In genomic region chr3:99172736-99173657, GRCh38 we compare ENCODE assay signal across 8 cellular contexts.
DNase-seq lines count a peak whose midpoint lies in the region; ATAC-seq and TF ChIP-seq lines count a peak whose summit lies in the region.

No MANE protein-coding gene starts in this region.

- H3K36me3 ChIP-seq in adrenal gland (replicated peaks in 1 of 2) (no peaks in the 10 kb centered on the region), iPS DF 6.9 (ENCODE audit: control insufficient read depth, insufficient read depth, low read length) (no peaks in the 10 kb centered on the region)

- H3K36me3 Mint-ChIP-seq in stimulated activated memory B cell treated with anti-CD40 and anti-IgM and Interleukin-4, amounts not matched to agents 10 μg/mL and 1 μg/mL and 100 μg/mL, for 72 hours: no peaks in the 10 kb centered on the region

- TF ChIP-seq CTCF in GM12873 (IDR thresholded peaks at IDR 0.05; ENCODE audit: insufficient read depth, low read depth, low read length, missing control alignments) (peak; percentile 84), adrenal gland (IDR thresholded peaks at IDR 0.05) (peak; percentile 59 to 74 (median 70))

- DNase-seq in AML-193 (lab: John Stamatoyannopoulos, UW) (peak; percentile 70 to 72), NCI-H2196 treated with DMSO at 0.1 percent for 48 hours (lab: John Stamatoyannopoulos, UW; ENCODE audit: unreplicated experiment) (peak; percentile 17), adrenal gland (peak; percentile 62 to 84 (median 65)), iPS DF 6.9 (ENCODE audit: low read depth, low spot score) (peak; percentile 52)
- peak; percentile 38 for DNase-seq in stimulated activated naive CD8-positive, alpha-beta T cell treated with anti-CD3 and anti-CD28 coated beads, Interleukin-15, Interleukin-2, amounts not matched to agents 100 U/mL and 50 U/mL, for 24 hours

- TF ChIP-seq POLR2A in adrenal gland (IDR thresholded peaks at IDR 0.05): no peak

- H3K9me3 Mint-ChIP-seq in stimulated activated memory B cell treated with anti-CD40 and anti-IgM and Interleukin-4, amounts not matched to agents 10 μg/mL and 1 μg/mL and 100 μg/mL, for 72 hours: peaks cover 3% of the 10 kb centered on the region

- no peak overlapping the region for H3K27ac ChIP-seq in adrenal gland
- no peak overlapping the region for H3K27ac ChIP-seq in iPS DF 6.9 (ENCODE audit: low read length)

- no peaks in the 10 kb centered on the region for H3K4me1 ChIP-seq in adrenal gland (replicated peaks in 1 of 2)
- H3K4me1 ChIP-seq in iPS DF 6.9 (ENCODE audit: control insufficient read depth, insufficient read depth, low read length): no peaks in the 10 kb centered on the region

- H3K27me3 ChIP-seq in adrenal gland (no peaks in the 10 kb centered on the region), iPS DF 6.9 (ENCODE audit: control insufficient read depth, insufficient read depth, low read length) (no peaks in the 10 kb centered on the region)

- H3K4me3 ChIP-seq in adrenal gland: no peak overlapping the region
- no peak overlapping the region for H3K4me3 ChIP-seq in iPS DF 6.9 (ENCODE audit: low read length)

- whole genome bisulfite sequencing in adrenal gland, 4 donors: 40 to 53% (median 50%) methylated on average over 5 of the region's 5 CpGs
- no CpG with 5 or more reads among the region's 5 CpGs for WGBS in iPS DF 6.9 (ENCODE audit: insufficient coverage, insufficient read length)

- no peak overlapping the region for H3K27ac Mint-ChIP-seq in stimulated activated memory B cell treated with anti-CD40 and anti-IgM and Interleukin-4, amounts not matched to agents 10 μg/mL and 1 μg/mL and 100 μg/mL, for 72 hours

- no peaks in the 10 kb centered on the region for H3K9me3 ChIP-seq in adrenal gland (replicated peaks in 1 of 3)
- no peaks in the 10 kb centered on the region for H3K9me3 ChIP-seq in iPS DF 6.9 (ENCODE audit: control insufficient read depth, insufficient read depth, low read length)

- H3K4me3 Mint-ChIP-seq in stimulated activated memory B cell treated with anti-CD40 and anti-IgM and Interleukin-4, amounts not matched to agents 10 μg/mL and 1 μg/mL and 100 μg/mL, for 72 hours: no peak overlapping the region

- ATAC-seq in HG02938 (IDR thresholded peaks at IDR 0.05; ENCODE audit: unreplicated experiment): peak; percentile 70
- no peak for ATAC-seq in stimulated activated naive CD8-positive, alpha-beta T cell treated with anti-CD3 and anti-CD28 coated beads, Interleukin-15, Interleukin-2, amounts not matched to agents 100 U/mL and 50 U/mL, for 24 hours
- ATAC-seq in stimulated activated memory B cell treated with anti-CD40 and anti-IgM and Interleukin-4, amounts not matched to agents 10 μg/mL and 1 μg/mL and 100 μg/mL, for 72 hours: no peak

- no peaks in the 10 kb centered on the region for H3K4me1 Mint-ChIP-seq in stimulated activated memory B cell treated with anti-CD40 and anti-IgM and Interleukin-4, amounts not matched to agents 10 μg/mL and 1 μg/mL and 100 μg/mL, for 72 hours

- intact Hi-C loops in adrenal gland (cut with DNase I): loop anchor here (5.0 to 10.0 kb wide), 2 partner anchors 148 to 151 kb away; no protein-coding TSS in a partner anchor

- H3K27me3 Mint-ChIP-seq in stimulated activated memory B cell treated with anti-CD40 and anti-IgM and Interleukin-4, amounts not matched to agents 10 μg/mL and 1 μg/mL and 100 μg/mL, for 72 hours: no peaks in the 10 kb centered on the region

Comparison
In these comparisons a context has a peak if more than half of its experiments do, and no peak if none do; other contexts are left out.
1. DNase-seq: peak in every context shown above with its lines; median percentile 71 in AML-193; 65 in adrenal gland; 52 in iPS DF 6.9; 38 in stimulated activated naive CD8-positive, alpha-beta T cell treated with anti-CD3 and anti-CD28 coated beads, Interleukin-15, Interleukin-2, amounts not matched to agents 100 U/mL and 50 U/mL, for 24 hours; 17 in NCI-H2196 treated with DMSO at 0.1 percent for 48 hours.